1 cellular context compared by ENCODE assay signal in genomic region chr4:37985730-37986275, GRCh38.
TF ChIP-seq lines count a peak whose summit lies in the region.

No MANE protein-coding gene starts in this region.

TF ChIP-seq in HepG2, 621 proteins besides CTCF, POLR2A, EP300 and RAD21:
- TF ChIP-seq ZZZ3 (CRISPR knock-in tag; IDR thresholded peaks at IDR 0.05; ENCODE audit: borderline replicate concordance) (no peak), GRHL1 (CRISPR knock-in tag; conservative IDR thresholded peaks at IDR 0.05) (no peak), EEA1 (CRISPR knock-in tag; IDR thresholded peaks at IDR 0.05; ENCODE audit: borderline replicate concordance) (no peak)
